1 cellular context compared by ENCODE assay signal in genomic region chr7:74164985-74165456, GRCh38.
TF ChIP-seq lines count a peak whose summit lies in the region.

No MANE protein-coding gene starts in this region.

TF ChIP-seq in HCT116, 20 proteins besides CTCF, POLR2A, EP300 and RAD21 (continued from another document):
- TF ChIP-seq, protein P1, sequence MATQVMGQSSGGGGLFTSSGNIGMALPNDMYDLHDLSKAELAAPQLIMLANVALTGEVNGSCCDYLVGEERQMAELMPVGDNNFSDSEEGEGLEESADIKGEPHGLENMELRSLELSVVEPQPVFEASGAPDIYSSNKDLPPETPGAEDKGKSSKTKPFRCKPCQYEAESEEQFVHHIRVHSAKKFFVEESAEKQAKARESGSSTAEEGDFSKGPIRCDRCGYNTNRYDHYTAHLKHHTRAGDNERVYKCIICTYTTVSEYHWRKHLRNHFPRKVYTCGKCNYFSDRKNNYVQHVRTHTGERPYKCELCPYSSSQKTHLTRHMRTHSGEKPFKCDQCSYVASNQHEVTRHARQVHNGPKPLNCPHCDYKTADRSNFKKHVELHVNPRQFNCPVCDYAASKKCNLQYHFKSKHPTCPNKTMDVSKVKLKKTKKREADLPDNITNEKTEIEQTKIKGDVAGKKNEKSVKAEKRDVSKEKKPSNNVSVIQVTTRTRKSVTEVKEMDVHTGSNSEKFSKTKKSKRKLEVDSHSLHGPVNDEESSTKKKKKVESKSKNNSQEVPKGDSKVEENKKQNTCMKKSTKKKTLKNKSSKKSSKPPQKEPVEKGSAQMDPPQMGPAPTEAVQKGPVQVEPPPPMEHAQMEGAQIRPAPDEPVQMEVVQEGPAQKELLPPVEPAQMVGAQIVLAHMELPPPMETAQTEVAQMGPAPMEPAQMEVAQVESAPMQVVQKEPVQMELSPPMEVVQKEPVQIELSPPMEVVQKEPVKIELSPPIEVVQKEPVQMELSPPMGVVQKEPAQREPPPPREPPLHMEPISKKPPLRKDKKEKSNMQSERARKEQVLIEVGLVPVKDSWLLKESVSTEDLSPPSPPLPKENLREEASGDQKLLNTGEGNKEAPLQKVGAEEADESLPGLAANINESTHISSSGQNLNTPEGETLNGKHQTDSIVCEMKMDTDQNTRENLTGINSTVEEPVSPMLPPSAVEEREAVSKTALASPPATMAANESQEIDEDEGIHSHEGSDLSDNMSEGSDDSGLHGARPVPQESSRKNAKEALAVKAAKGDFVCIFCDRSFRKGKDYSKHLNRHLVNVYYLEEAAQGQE (IDR thresholded peaks at IDR 0.05; ENCODE audit: low read depth) = no peak
- TF ChIP-seq, protein P2, sequence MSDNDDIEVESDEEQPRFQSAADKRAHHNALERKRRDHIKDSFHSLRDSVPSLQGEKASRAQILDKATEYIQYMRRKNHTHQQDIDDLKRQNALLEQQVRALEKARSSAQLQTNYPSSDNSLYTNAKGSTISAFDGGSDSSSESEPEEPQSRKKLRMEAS (IDR thresholded peaks at IDR 0.05) = no peak
- TF ChIP-seq EZH2phosphoT487 (IDR thresholded peaks at IDR 0.05; ENCODE audit: borderline replicate concordance) = no peak
